In the genomic region with DNA sequence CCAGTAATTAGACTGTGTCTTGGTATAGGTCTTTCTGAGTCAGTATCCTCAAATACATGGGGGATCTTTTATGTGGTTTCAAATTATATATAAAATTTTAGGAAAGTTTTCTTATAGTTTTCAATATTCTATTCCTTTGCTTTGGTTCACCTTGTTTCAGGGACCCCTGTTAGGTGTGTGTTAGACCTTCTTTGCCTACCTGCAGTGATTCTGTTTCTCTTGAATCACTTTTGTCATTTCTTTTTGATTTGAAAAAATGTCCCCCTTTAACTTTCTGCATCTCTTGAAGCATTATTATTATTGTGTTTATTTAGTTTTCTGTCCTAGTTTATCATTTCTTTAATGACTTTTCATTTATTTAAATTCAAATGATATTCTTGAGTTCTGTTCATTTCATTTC, we compare ENCODE assay signal across 23 cellular contexts.
"Had no signal": no experiment of that assay in that cellular context is flagged by ENCODE, and none has a peak within 500 bp of the region (broad histone marks: within the 10 kb centered on the region; RNA-seq: fewer than 3 reads in every experiment).

No MANE protein-coding gene starts in this region.

- H3K27ac Mint-ChIP-seq: activated CD4-positive, alpha-beta T cell treated with anti-CD3 and anti-CD28 coated beads, Interleukin-2, amount 10 ng/mL, durations not matched to agents 7 days and 5 days; activated CD8-positive, alpha-beta memory T cell treated with anti-CD3 and anti-CD28 coated beads, Interleukin-2, amount 10 ng/mL, durations not matched to agents 7 days and 5 days; activated CD8-positive, alpha-beta T cell treated with anti-CD3 and anti-CD28 coated beads for 36 hours; activated naive CD4-positive, alpha-beta T cell treated with anti-CD3 and anti-CD28 coated beads, Interleukin-2, amount 10 ng/mL, durations not matched to agents 7 days and 5 days; T-cell; T-helper 2 cell treated with Interferon-gamma antibody and Interleukin-4, amounts not matched to agents 5 μg/mL and 100 μg/mL, for 36 hours had no signal

- ATAC-seq: activated CD4-positive, CD25-positive, alpha-beta regulatory T cell treated with anti-CD3 and anti-CD28 coated beads, Interleukin-2, amount 50 U/mL, for 24 hours; activated CD8-positive, alpha-beta memory T cell treated with anti-CD3 and anti-CD28 coated beads, Interleukin-2, amount 10 ng/mL, durations not matched to agents 7 days and 5 days; activated CD8-positive, alpha-beta T cell treated with anti-CD3 and anti-CD28 coated beads for 36 hours; stimulated activated naive CD8-positive, alpha-beta T cell treated with anti-CD3 and anti-CD28 coated beads, Interleukin-15, Interleukin-2, amounts not matched to agents 100 U/mL and 50 U/mL, for 24 hours; T-cell had no signal

- H3K4me1 Mint-ChIP-seq: activated CD4-positive, alpha-beta T cell treated with anti-CD3 and anti-CD28 coated beads, Interleukin-2, amount 10 ng/mL, durations not matched to agents 7 days and 5 days; activated CD8-positive, alpha-beta memory T cell treated with anti-CD3 and anti-CD28 coated beads, Interleukin-2, amount 10 ng/mL, durations not matched to agents 7 days and 5 days; activated naive CD4-positive, alpha-beta T cell treated with anti-CD3 and anti-CD28 coated beads, Interleukin-2, amount 10 ng/mL, durations not matched to agents 7 days and 5 days; T-cell had no signal

- H3K27me3 Mint-ChIP-seq: activated CD4-positive, alpha-beta T cell treated with anti-CD3 and anti-CD28 coated beads, Interleukin-2, amount 10 ng/mL, durations not matched to agents 7 days and 5 days; activated CD8-positive, alpha-beta memory T cell treated with anti-CD3 and anti-CD28 coated beads, Interleukin-2, amount 10 ng/mL, durations not matched to agents 7 days and 5 days; activated naive CD4-positive, alpha-beta T cell treated with anti-CD3 and anti-CD28 coated beads, Interleukin-2, amount 10 ng/mL, durations not matched to agents 7 days and 5 days had no signal

- H3K36me3 ChIP-seq: neutrophil, ovary, prostate gland, upper lobe of left lung had no signal

- FAIRE-seq: endometrium, frontal cortex had no signal

- H3K4me1 ChIP-seq: prostate gland, upper lobe of left lung had no signal

- H3K9me3 Mint-ChIP-seq: activated naive CD4-positive, alpha-beta T cell treated with anti-CD3 and anti-CD28 coated beads, Interleukin-2, amount 10 ng/mL, durations not matched to agents 7 days and 5 days had no signal

- H3K4me3 ChIP-seq: ovary, prostate gland, upper lobe of left lung had no signal

- DNase-seq: activated CD4-positive, alpha-beta T cell treated with anti-CD3 and anti-CD28 coated beads, Interleukin-2, amount 10 ng/mL, durations not matched to agents 7 days and 5 days; activated CD8-positive, alpha-beta memory T cell treated with anti-CD3 and anti-CD28 coated beads, Interleukin-2, amount 10 ng/mL, durations not matched to agents 7 days and 5 days; activated CD8-positive, alpha-beta T cell treated with anti-CD3 and anti-CD28 coated beads for 36 hours; activated effector memory CD4-positive, alpha-beta T cell treated with anti-CD3 and anti-CD28 coated beads, Interleukin-2, amount 50 U/mL, for 16 hours; activated naive CD4-positive, alpha-beta T cell treated with anti-CD3 and anti-CD28 coated beads, Interleukin-2, amount 10 ng/mL, durations not matched to agents 7 days and 5 days; activated T-cell treated with anti-CD3 and anti-CD28 coated beads for 4 hours; cerebellar nuclear complex; effector CD4-positive, alpha-beta T cell; glutamatergic neuron; left ventricle myocardium superior; mammary epithelial cell; ovary; stimulated activated CD4-positive, alpha-beta T cell treated with anti-CD3 and anti-CD28 coated beads, Interleukin-4, amount 100 ng/mL, for 24 hours; stimulated activated naive CD8-positive, alpha-beta T cell treated with anti-CD3 and anti-CD28 coated beads, Interleukin-15, Interleukin-2, amounts not matched to agents 100 U/mL and 50 U/mL, for 24 hours; T-cell; upper lobe of left lung had no signal

- H3K27ac ChIP-seq: neutrophil, ovary, prostate gland, upper lobe of left lung, VCaP had no signal

- H3K9me3 ChIP-seq: neutrophil, ovary, prostate gland had no signal

- H3K27me3 ChIP-seq: neutrophil, ovary, upper lobe of left lung had no signal

- H3K4me3 Mint-ChIP-seq: activated CD4-positive, alpha-beta T cell treated with anti-CD3 and anti-CD28 coated beads, Interleukin-2, amount 10 ng/mL, durations not matched to agents 7 days and 5 days; activated CD8-positive, alpha-beta memory T cell treated with anti-CD3 and anti-CD28 coated beads, Interleukin-2, amount 10 ng/mL, durations not matched to agents 7 days and 5 days; activated CD8-positive, alpha-beta T cell treated with anti-CD3 and anti-CD28 coated beads for 36 hours; activated naive CD4-positive, alpha-beta T cell treated with anti-CD3 and anti-CD28 coated beads, Interleukin-2, amount 10 ng/mL, durations not matched to agents 7 days and 5 days; T-cell; T-helper 2 cell treated with Interferon-gamma antibody and Interleukin-4, amounts not matched to agents 5 μg/mL and 100 μg/mL, for 36 hours had no signal

- H3K36me3 Mint-ChIP-seq: activated CD8-positive, alpha-beta memory T cell treated with anti-CD3 and anti-CD28 coated beads, Interleukin-2, amount 10 ng/mL, durations not matched to agents 7 days and 5 days; activated naive CD4-positive, alpha-beta T cell treated with anti-CD3 and anti-CD28 coated beads, Interleukin-2, amount 10 ng/mL, durations not matched to agents 7 days and 5 days; T-cell had no signal
